24 cellular contexts compared by ENCODE assay signal in the genomic region with DNA sequence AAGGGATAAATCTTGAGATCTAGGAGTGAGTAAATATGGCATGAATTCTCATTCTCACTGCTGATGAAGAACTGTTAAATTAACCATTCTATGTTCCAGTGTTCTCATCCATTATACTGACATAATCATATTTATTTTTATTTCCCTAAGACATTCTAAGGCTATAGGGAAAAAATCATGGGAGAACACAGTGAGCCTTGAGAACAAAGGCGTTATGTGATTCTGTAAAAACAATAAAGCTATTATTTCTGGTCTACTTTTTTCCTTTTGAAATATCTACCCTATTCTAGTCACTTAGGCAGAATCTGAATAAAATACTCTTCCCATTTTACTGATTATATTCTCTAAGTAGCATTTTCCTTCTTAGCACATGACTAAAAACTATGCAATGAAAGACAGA.
DNase-seq lines count a peak whose midpoint lies in the region; FAIRE-seq and TF ChIP-seq lines count a peak whose summit lies in the region.
"Had no signal": no experiment of that assay in that cellular context is flagged by ENCODE, and none has a peak within 500 bp of the region (broad histone marks: within the 10 kb centered on the region; RNA-seq: fewer than 3 reads in every experiment).

No MANE protein-coding gene starts in this region.

- DNase-seq in SK-MEL-5 (ENCODE audit: low read depth, low spot score) (peak; percentile 9), inferior parietal cortex (ENCODE audit: extremely low spot score) (peak; percentile 5), substantia nigra (lab: John Stamatoyannopoulos, UW) (no peak), GM19239 (ENCODE audit: insufficient read length, low spot score) (no peak), amniotic stem cell (lab: John Stamatoyannopoulos, UW) (no peak), G401 (ENCODE audit: low spot score) (no peak), KBM-7 (no peak)
- DNase-seq: Caco-2; CD4-positive, CD25-positive, alpha-beta regulatory T cell; CD8-positive, alpha-beta T cell; DMS153; DND-41; GDM1; GM23248; H7; HCEC 1CT had no signal

- no peak overlapping the region for H3K4me3 Mint-ChIP-seq in nephron
- H3K4me3 Mint-ChIP-seq: B cell; CD4-positive, CD25-positive, alpha-beta regulatory T cell; CD8-positive, alpha-beta T cell had no signal

- H3K27ac Mint-ChIP-seq in nephron, result peak overlapping the region; percentile 90 to 92 (median 90)
- H3K27ac Mint-ChIP-seq: B cell; CD4-positive, CD25-positive, alpha-beta regulatory T cell; CD8-positive, alpha-beta T cell had no signal

- peaks cover 4% of the 10 kb centered on the region for H3K27me3 Mint-ChIP-seq in nephron (ENCODE audit: low read depth)
- H3K27me3 Mint-ChIP-seq: B cell; CD4-positive, CD25-positive, alpha-beta regulatory T cell had no signal

- in situ Hi-C loops in SK-MEL-5 (cut with HindIII; ENCODE audit: low pct_unique_long_range_greater_than_20kb, low sequenced_read_pairs), result no loop called here
- in situ Hi-C loops in G401 (cut with HindIII; ENCODE audit: low sequenced_read_pairs), result no loop called here
- in situ Hi-C loops in KBM-7 (cut with MboI; ENCODE audit: low pct_unique_long_range_greater_than_20kb, low sequenced_read_pairs), result no loop called here

- no peak for TF ChIP-seq CTCF in nephron (IDR thresholded peaks at IDR 0.05; ENCODE audit: unreplicated experiment in 3 of 3)

- FAIRE-seq in GM19239 (lab: Jason Lieb, UNC), result no peak
- FAIRE-seq: A204.1, GM12878, H1 had no signal

- no peaks in the 10 kb centered on the region for H3K36me3 Mint-ChIP-seq in nephron (ENCODE audit: low read depth)
- H3K36me3 Mint-ChIP-seq: CD4-positive, CD25-positive, alpha-beta regulatory T cell; CD8-positive, alpha-beta T cell had no signal

- no peaks in the 10 kb centered on the region for H3K9me3 Mint-ChIP-seq in nephron
- H3K9me3 Mint-ChIP-seq: CD8-positive, alpha-beta T cell had no signal

- peaks cover 44% of the 10 kb centered on the region for H3K4me1 Mint-ChIP-seq in nephron
- H3K4me1 Mint-ChIP-seq: B cell; CD4-positive, CD25-positive, alpha-beta regulatory T cell had no signal

- H3K27ac ChIP-seq in substantia nigra (ENCODE audit: low read depth, low read length, poor library complexity, severe bottlenecking), result peak overlapping the region; percentile 40
- H3K27ac ChIP-seq: 22Rv1, BLaER1, C4-2B, GM23248 had no signal

Comparison
In these comparisons a context has a peak if more than half of its experiments do, and no peak if none do; other contexts are left out.
1. DNase-seq: peak in SK-MEL-5 (single experiment) and inferior parietal cortex (single experiment); none in substantia nigra (0 of 49), GM19239 (single experiment), amniotic stem cell (single experiment), G401 (single experiment) and KBM-7 (single experiment).